In the genomic region with DNA sequence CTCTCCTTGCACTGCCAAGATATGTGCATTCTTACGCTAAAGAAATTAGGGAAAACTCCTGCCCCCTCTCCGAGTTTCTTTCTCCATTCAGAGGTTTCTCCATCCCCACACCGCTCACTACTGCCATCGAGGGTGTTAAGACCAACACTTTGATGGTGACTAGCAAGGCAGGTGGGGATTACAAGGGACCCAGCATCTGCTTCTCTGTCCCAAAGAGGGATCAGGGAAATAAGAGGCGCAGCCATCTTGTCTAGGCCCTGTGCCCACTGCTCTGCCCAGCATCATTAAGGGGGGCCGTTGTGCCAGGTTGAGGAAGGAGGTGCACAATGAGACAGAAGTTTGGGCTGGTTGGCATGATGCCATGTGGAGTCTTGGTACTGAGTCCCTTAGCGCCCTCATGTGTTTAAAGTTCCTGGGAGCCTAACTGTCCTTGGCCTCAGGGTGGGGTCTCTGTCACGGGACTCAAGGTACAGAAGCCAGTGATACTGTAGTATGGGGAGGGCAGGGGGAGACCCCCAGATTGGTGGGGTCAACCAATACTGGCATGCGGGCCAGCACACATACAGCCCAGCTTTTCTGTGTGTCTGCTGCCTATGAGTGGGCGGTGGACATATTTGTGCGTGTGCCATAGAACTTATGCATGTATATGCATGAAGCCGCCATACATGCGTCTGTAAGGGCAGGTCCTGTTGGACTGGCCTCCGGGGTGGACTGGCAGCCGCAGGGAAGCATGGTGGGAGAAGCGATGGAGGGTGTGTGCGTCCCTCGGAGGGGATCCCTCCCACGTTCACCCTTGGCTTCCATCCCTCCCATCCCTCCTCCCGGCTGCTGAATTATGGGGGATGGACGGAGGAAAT, we compare ENCODE assay signal across 8 cellular contexts. TPM values are rescaled to one million over a fixed set of nuclear protein-coding genes. Genes with fewer than 3 reads are reported as not detected.
DNase-seq lines count a peak whose midpoint lies in the region; ATAC-seq and TF ChIP-seq lines count a peak whose summit lies in the region.

No MANE protein-coding gene starts in this region.

- peak overlapping the region in 9 of 11 experiments; percentile 34 to 80 (median 75); a peak in 13 of 22 replicates for H3K9ac ChIP-seq in BLaER1 treated with 17β-estradiol and CSF1 and Interleukin-3, amounts not matched to agents 10 nM and 100 nM

- H3K27ac ChIP-seq in BLaER1 treated with 17β-estradiol and CSF1 and Interleukin-3, amounts not matched to agents 10 nM and 100 nM: no peak overlapping the region

- H3K4me1 ChIP-seq in BLaER1 treated with 17β-estradiol and CSF1 and Interleukin-3, amounts not matched to agents 10 nM and 100 nM: peaks cover 72 to 80% (median 79%) of the 10 kb centered on the region in 10 experiments

- H3K27ac Mint-ChIP-seq in activated naive CD8-positive, alpha-beta T cell treated with anti-CD3 and anti-CD28 coated beads, Interleukin-2, amount 50 U/mL, for 24 hours: peak overlapping the region; percentile 96
- peak overlapping the region in 3 of 6 donors; percentile 86 to 97 (median 88) for H3K27ac Mint-ChIP-seq in immature natural killer cell

- peak; percentile 73 for DNase-seq in NCI-H2107 treated with DMSO at 0.1 percent for 48 hours (lab: John Stamatoyannopoulos, UW; ENCODE audit: unreplicated experiment)
- peak; percentile 52 for DNase-seq in activated naive CD8-positive, alpha-beta T cell treated with anti-CD3 and anti-CD28 coated beads, Interleukin-2, amount 50 U/mL, for 24 hours
- no peak for DNase-seq in immature natural killer cell
- DNase-seq in superior temporal gyrus (ENCODE audit: extremely low spot score): peak; percentile 69
- DNase-seq in posterior vena cava (ENCODE audit: low spot score): no peak

- ATAC-seq in activated naive CD8-positive, alpha-beta T cell treated with anti-CD3 and anti-CD28 coated beads, Interleukin-2, amount 50 U/mL, for 24 hours: no peak
- ATAC-seq in HG03565 (IDR thresholded peaks at IDR 0.05; ENCODE audit: unreplicated experiment): no peak

- H3K4me3 Mint-ChIP-seq in activated naive CD8-positive, alpha-beta T cell treated with anti-CD3 and anti-CD28 coated beads, Interleukin-2, amount 50 U/mL, for 24 hours: peak overlapping the region; percentile 91
- H3K4me3 Mint-ChIP-seq in immature natural killer cell: peak overlapping the region; percentile 93 to 98 (median 93)

- no peaks in the 10 kb centered on the region for H3K9me3 ChIP-seq in BLaER1 treated with 17β-estradiol and CSF1 and Interleukin-3, amounts not matched to agents 10 nM and 100 nM (replicated peaks in 1 of 11)

- peaks cover 42% of the 10 kb centered on the region for H3K27me3 Mint-ChIP-seq in activated naive CD8-positive, alpha-beta T cell treated with anti-CD3 and anti-CD28 coated beads, Interleukin-2, amount 50 U/mL, for 24 hours
- H3K27me3 Mint-ChIP-seq in immature natural killer cell (ENCODE audit: low read depth in 3 of 3): peaks cover 24 to 45% (median 33%) of the 10 kb centered on the region in 3 donors

- H4K20me1 ChIP-seq in BLaER1 treated with 17β-estradiol and CSF1 and Interleukin-3, amounts not matched to agents 10 nM and 100 nM: peaks cover 33 to 58% (median 49%) of the 10 kb centered on the region in 11 experiments; a peak in 20 of 22 replicates

- peak overlapping the region; percentile 57 to 82 (median 71); a peak in 19 of 20 replicates for H3K4me3 ChIP-seq in BLaER1 treated with 17β-estradiol and CSF1 and Interleukin-3, amounts not matched to agents 10 nM and 100 nM

- H3K36me3 ChIP-seq in BLaER1 treated with 17β-estradiol and CSF1 and Interleukin-3, amounts not matched to agents 10 nM and 100 nM: no peaks in the 10 kb centered on the region

- intact Hi-C loops in posterior vena cava (cut with DNase I): loop anchor here in 1 of 2 donors (2.0 kb wide), 1 partner anchor 39 kb away; no protein-coding TSS in a partner anchor

- H3K4me2 ChIP-seq in BLaER1 treated with 17β-estradiol and CSF1 and Interleukin-3, amounts not matched to agents 10 nM and 100 nM: peak overlapping the region; percentile 89 to 100 (median 98)

- peaks cover 44% of the 10 kb centered on the region for H3K4me1 Mint-ChIP-seq in activated naive CD8-positive, alpha-beta T cell treated with anti-CD3 and anti-CD28 coated beads, Interleukin-2, amount 50 U/mL, for 24 hours
- H3K4me1 Mint-ChIP-seq in immature natural killer cell: peaks cover 45 to 53% of the 10 kb centered on the region in 2 donors

- no peaks in the 10 kb centered on the region for H3K9me3 Mint-ChIP-seq in activated naive CD8-positive, alpha-beta T cell treated with anti-CD3 and anti-CD28 coated beads, Interleukin-2, amount 50 U/mL, for 24 hours
- H3K9me3 Mint-ChIP-seq in immature natural killer cell: peaks cover 0 to 3% (median 0%) of the 10 kb centered on the region in 6 donors

- peaks cover 49 to 52% (median 50%) of the 10 kb centered on the region in 11 experiments for H3K27me3 ChIP-seq in BLaER1 treated with 17β-estradiol and CSF1 and Interleukin-3, amounts not matched to agents 10 nM and 100 nM

- H3K36me3 Mint-ChIP-seq in activated naive CD8-positive, alpha-beta T cell treated with anti-CD3 and anti-CD28 coated beads, Interleukin-2, amount 50 U/mL, for 24 hours (ENCODE audit: low read depth): no peaks in the 10 kb centered on the region
- no peaks in the 10 kb centered on the region for H3K36me3 Mint-ChIP-seq in immature natural killer cell

- TF ChIP-seq CTCF in GM12873 (IDR thresholded peaks at IDR 0.05; ENCODE audit: insufficient read depth, low read depth, low read length, missing control alignments): peak; percentile 33

RNA-seq across cellular contexts. Expression of a gene that starts 5.5 kb away (rescaled TPM):
- 1 to 10 TPM in 1 of 3 donors, under 1 TPM in 2; 0.70 to 2.3 (median 0.94) TPM for polyA plus RNA-seq in immature natural killer cell
- total RNA-seq in posterior vena cava: 1 to 10 TPM; 2.0 TPM

RNA-seq across cellular contexts. Expression of a gene that starts 20.6 kb away (rescaled TPM):
- 1 to 10 TPM; 1.1 to 3.0 (median 2.6) TPM for polyA plus RNA-seq in immature natural killer cell
- 1 to 10 TPM; 2.0 to 2.6 TPM for total RNA-seq in posterior vena cava

RNA-seq across cellular contexts. Expression of a gene that starts 33.0 kb away (rescaled TPM):
- 10 to 100 TPM; 10.4 to 27.1 (median 24.3) TPM for polyA plus RNA-seq in immature natural killer cell
- total RNA-seq in posterior vena cava: 100 to 1,000 TPM; 146 to 178 TPM

RNA-seq across cellular contexts. Expression of a gene that starts 43.6 kb away (rescaled TPM):
- 1 to 10 TPM in 2 of 3 donors, under 1 TPM in 1; 0.64 to 4.0 (median 1.1) TPM for polyA plus RNA-seq in immature natural killer cell
- total RNA-seq in posterior vena cava: 10 to 100 TPM; 12.6 to 13.2 TPM

RNA-seq across cellular contexts. Expression of a gene that starts 50.5 kb away (rescaled TPM):
- not detected for polyA plus RNA-seq in immature natural killer cell
- total RNA-seq in posterior vena cava: not detected

Comparison
In these comparisons a context has a peak if more than half of its experiments do, and no peak if none do; other contexts are left out.
1. DNase-seq: peak in NCI-H2107 treated with DMSO at 0.1 percent for 48 hours (single experiment), activated naive CD8-positive, alpha-beta T cell treated with anti-CD3 and anti-CD28 coated beads, Interleukin-2, amount 50 U/mL, for 24 hours (single experiment) and superior temporal gyrus (single experiment); none in immature natural killer cell (0 of 3) and posterior vena cava (single experiment).